1 cellular context compared by ENCODE assay signal in the genomic region with DNA sequence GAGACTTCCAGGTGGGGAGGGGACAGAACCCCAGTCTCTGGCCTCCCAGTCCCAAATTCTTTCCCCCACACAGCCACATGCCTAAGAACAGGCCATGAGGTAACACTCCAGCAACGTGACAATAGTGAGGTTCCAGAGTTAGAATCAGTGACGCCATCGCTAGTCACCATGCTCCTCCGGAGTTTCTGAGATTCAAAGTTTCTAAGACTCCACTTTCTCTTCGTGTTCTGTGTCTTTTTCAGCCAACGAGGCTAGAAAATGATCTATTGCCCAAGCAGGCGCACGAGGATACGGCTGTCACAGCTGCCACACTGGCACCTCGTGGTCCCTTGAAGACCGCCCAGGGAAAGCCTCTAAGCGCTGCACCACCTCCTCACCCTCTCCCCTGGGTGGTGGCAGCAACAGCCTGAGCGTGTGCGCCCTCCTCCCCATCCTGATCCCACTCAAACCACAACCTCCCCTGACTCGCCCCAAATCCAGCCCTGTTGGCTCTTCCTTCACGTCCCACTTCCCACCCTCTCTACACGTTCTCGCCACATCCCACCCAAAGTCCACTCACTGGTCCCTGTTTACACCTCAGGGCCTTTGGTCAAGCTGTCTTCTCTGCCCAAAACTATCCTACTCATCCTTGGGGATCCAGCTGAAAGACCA.
TF ChIP-seq lines count a peak whose summit lies in the region.

No MANE protein-coding gene starts in this region.

TF ChIP-seq in K562, 482 proteins besides CTCF, POLR2A, EP300 and RAD21 (continues in another document):
- TF ChIP-seq, protein P1, sequence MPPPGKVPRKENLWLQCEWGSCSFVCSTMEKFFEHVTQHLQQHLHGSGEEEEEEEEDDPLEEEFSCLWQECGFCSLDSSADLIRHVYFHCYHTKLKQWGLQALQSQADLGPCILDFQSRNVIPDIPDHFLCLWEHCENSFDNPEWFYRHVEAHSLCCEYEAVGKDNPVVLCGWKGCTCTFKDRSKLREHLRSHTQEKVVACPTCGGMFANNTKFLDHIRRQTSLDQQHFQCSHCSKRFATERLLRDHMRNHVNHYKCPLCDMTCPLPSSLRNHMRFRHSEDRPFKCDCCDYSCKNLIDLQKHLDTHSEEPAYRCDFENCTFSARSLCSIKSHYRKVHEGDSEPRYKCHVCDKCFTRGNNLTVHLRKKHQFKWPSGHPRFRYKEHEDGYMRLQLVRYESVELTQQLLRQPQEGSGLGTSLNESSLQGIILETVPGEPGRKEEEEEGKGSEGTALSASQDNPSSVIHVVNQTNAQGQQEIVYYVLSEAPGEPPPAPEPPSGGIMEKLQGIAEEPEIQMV (tag; conservative IDR thresholded peaks at IDR 0.05; ENCODE audit: low read depth): no peak
- TF ChIP-seq ZNF584 (CRISPR knock-in tag; IDR thresholded peaks at IDR 0.05; ENCODE audit: low read depth): 0 out of 2 replicates have a peak, but pooled peaks have one; percentile 69
- TF ChIP-seq, protein P2, sequence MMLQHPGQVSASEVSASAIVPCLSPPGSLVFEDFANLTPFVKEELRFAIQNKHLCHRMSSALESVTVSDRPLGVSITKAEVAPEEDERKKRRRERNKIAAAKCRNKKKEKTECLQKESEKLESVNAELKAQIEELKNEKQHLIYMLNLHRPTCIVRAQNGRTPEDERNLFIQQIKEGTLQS (IDR thresholded peaks at IDR 0.05): peak; percentile 72
- TF ChIP-seq, protein P2 (CRISPR knock-in tag; conservative IDR thresholded peaks at IDR 0.05): no peak
- peak; percentile 86 for TF ChIP-seq L3MBTL2 (IDR thresholded peaks at IDR 0.05)
- TF ChIP-seq, protein P3, sequence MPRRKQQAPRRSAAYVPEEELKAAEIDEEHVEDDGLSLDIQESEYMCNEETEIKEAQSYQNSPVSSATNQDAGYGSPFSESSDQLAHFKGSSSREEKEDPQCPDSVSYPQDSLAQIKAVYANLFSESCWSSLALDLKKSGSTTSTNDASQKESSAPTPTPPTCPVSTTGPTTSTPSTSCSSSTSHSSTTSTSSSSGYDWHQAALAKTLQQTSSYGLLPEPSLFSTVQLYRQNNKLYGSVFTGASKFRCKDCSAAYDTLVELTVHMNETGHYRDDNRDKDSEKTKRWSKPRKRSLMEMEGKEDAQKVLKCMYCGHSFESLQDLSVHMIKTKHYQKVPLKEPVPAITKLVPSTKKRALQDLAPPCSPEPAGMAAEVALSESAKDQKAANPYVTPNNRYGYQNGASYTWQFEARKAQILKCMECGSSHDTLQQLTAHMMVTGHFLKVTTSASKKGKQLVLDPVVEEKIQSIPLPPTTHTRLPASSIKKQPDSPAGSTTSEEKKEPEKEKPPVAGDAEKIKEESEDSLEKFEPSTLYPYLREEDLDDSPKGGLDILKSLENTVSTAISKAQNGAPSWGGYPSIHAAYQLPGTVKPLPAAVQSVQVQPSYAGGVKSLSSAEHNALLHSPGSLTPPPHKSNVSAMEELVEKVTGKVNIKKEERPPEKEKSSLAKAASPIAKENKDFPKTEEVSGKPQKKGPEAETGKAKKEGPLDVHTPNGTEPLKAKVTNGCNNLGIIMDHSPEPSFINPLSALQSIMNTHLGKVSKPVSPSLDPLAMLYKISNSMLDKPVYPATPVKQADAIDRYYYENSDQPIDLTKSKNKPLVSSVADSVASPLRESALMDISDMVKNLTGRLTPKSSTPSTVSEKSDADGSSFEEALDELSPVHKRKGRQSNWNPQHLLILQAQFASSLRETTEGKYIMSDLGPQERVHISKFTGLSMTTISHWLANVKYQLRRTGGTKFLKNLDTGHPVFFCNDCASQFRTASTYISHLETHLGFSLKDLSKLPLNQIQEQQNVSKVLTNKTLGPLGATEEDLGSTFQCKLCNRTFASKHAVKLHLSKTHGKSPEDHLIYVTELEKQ (CRISPR knock-in tag; IDR thresholded peaks at IDR 0.05): no peak
- TF ChIP-seq ZFP36 (IDR thresholded peaks at IDR 0.05; ENCODE audit: low read depth, low read length, partially characterized antibody): no peak
- TF ChIP-seq, protein P4, sequence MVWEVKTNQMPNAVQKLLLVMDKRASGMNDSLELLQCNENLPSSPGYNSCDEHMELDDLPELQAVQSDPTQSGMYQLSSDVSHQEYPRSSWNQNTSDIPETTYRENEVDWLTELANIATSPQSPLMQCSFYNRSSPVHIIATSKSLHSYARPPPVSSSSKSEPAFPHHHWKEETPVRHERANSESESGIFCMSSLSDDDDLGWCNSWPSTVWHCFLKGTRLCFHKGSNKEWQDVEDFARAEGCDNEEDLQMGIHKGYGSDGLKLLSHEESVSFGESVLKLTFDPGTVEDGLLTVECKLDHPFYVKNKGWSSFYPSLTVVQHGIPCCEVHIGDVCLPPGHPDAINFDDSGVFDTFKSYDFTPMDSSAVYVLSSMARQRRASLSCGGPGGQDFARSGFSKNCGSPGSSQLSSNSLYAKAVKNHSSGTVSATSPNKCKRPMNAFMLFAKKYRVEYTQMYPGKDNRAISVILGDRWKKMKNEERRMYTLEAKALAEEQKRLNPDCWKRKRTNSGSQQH (CRISPR knock-in tag; IDR thresholded peaks at IDR 0.05): peak; percentile 52; the same call in 1 of the 2 replicates
- TF ChIP-seq ATF7 (IDR thresholded peaks at IDR 0.05): peak; percentile 53; the same call in 1 of the 2 replicates
- TF ChIP-seq ZNF589 (CRISPR knock-in tag; IDR thresholded peaks at IDR 0.05; ENCODE audit: low read depth): peak; percentile 61; the same call in 1 of the 2 replicates
- no peak for TF ChIP-seq FOS (IDR thresholded peaks at IDR 0.05; ENCODE audit: extremely low read depth, insufficient read length)
- TF ChIP-seq ARHGAP35 (IDR thresholded peaks at IDR 0.05; ENCODE audit: partially characterized antibody): peak; percentile 47
- TF ChIP-seq ELF4 (CRISPR knock-in tag; IDR thresholded peaks at IDR 0.05): peak; percentile 75; the same call in 1 of the 2 replicates
- peak; percentile 32; the same call in 1 of the 2 replicates for TF ChIP-seq ZBTB17 (CRISPR knock-in tag; IDR thresholded peaks at IDR 0.05)
- TF ChIP-seq FOXK2 (conservative IDR thresholded peaks at IDR 0.05 in 1 of 2, IDR thresholded peaks at IDR 0.05 in 1 of 2; ENCODE audit: low read depth in 2 of 2): 0 out of 4 replicates have a peak, but pooled peaks have one; percentile 33 to 37
- 0 out of 2 replicates have a peak, but pooled peaks have one; percentile 41 for TF ChIP-seq MIER1 (IDR thresholded peaks at IDR 0.05; ENCODE audit: low read depth)
- peak; percentile 79 for TF ChIP-seq HDGF (IDR thresholded peaks at IDR 0.05)
- peak; percentile 34; the same call in 1 of the 2 replicates for TF ChIP-seq CEBPB (tag; IDR thresholded peaks at IDR 0.05)
- TF ChIP-seq SMARCA5 (IDR thresholded peaks at IDR 0.05): peak; percentile 58; the same call in 1 of the 2 replicates
- no peak for TF ChIP-seq KHSRP (IDR thresholded peaks at IDR 0.05)
- 0 out of 2 replicates have a peak, but pooled peaks have one; percentile 9 for TF ChIP-seq ZNF175 (CRISPR knock-in tag; IDR thresholded peaks at IDR 0.05; ENCODE audit: low read depth)
- TF ChIP-seq, protein P5, sequence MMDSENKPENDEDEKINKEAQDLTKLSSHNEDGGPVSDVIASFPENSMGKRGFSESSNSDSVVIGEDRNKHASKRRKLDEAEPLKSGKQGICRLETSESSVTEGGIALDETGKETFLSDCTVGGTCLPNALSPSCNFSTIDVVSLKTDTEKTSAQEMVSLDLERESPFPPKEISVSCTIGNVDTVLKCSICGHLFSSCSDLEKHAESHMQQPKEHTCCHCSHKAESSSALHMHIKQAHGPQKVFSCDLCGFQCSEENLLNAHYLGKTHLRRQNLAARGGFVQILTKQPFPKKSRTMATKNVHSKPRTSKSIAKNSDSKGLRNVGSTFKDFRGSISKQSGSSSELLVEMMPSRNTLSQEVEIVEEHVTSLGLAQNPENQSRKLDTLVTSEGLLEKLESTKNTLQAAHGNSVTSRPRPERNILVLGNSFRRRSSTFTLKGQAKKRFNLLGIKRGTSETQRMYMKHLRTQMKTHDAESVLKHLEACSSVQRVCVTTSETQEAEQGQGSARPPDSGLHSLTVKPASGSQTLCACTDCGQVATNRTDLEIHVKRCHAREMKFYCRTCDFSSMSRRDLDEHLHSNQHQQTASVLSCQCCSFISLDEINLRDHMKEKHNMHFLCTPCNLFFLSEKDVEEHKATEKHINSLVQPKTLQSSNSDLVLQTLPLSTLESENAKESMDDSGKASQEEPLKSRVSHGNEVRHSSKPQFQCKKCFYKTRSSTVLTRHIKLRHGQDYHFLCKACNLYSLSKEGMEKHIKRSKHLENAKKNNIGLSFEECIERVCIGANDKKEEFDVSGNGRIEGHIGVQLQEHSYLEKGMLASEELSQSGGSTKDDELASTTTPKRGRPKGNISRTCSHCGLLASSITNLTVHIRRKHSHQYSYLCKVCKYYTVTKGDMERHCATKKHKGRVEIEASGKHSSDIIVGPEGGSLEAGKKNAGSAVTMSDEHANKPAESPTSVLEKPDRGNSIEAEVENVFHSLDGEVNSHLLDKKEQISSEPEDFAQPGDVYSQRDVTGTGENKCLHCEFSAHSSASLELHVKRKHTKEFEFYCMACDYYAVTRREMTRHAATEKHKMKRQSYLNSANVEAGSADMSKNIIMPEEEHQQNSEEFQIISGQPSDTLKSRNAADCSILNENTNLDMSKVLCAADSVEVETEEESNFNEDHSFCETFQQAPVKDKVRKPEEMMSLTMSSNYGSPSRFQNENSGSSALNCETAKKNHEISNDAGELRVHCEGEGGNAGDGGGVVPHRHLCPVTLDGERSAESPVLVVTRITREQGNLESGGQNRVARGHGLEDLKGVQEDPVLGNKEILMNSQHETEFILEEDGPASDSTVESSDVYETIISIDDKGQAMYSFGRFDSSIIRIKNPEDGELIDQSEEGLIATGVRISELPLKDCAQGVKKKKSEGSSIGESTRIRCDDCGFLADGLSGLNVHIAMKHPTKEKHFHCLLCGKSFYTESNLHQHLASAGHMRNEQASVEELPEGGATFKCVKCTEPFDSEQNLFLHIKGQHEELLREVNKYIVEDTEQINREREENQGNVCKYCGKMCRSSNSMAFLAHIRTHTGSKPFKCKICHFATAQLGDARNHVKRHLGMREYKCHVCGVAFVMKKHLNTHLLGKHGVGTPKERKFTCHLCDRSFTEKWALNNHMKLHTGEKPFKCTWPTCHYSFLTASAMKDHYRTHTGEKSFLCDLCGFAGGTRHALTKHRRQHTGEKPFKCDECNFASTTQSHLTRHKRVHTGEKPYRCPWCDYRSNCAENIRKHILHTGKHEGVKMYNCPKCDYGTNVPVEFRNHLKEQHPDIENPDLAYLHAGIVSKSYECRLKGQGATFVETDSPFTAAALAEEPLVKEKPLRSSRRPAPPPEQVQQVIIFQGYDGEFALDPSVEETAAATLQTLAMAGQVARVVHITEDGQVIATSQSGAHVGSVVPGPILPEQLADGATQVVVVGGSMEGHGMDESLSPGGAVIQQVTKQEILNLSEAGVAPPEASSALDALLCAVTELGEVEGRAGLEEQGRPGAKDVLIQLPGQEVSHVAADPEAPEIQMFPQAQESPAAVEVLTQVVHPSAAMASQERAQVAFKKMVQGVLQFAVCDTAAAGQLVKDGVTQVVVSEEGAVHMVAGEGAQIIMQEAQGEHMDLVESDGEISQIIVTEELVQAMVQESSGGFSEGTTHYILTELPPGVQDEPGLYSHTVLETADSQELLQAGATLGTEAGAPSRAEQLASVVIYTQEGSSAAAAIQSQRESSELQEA (IDR thresholded peaks at IDR 0.05; ENCODE audit: low read depth): 0 out of 2 replicates have a peak, but pooled peaks have one; percentile 18
- TF ChIP-seq SMARCE1 (IDR thresholded peaks at IDR 0.05): peak; percentile 32; the same call in 1 of the 2 replicates
- TF ChIP-seq SMAD2 (IDR thresholded peaks at IDR 0.05; ENCODE audit: low read depth, low read length): no peak
- TF ChIP-seq, protein P6, sequence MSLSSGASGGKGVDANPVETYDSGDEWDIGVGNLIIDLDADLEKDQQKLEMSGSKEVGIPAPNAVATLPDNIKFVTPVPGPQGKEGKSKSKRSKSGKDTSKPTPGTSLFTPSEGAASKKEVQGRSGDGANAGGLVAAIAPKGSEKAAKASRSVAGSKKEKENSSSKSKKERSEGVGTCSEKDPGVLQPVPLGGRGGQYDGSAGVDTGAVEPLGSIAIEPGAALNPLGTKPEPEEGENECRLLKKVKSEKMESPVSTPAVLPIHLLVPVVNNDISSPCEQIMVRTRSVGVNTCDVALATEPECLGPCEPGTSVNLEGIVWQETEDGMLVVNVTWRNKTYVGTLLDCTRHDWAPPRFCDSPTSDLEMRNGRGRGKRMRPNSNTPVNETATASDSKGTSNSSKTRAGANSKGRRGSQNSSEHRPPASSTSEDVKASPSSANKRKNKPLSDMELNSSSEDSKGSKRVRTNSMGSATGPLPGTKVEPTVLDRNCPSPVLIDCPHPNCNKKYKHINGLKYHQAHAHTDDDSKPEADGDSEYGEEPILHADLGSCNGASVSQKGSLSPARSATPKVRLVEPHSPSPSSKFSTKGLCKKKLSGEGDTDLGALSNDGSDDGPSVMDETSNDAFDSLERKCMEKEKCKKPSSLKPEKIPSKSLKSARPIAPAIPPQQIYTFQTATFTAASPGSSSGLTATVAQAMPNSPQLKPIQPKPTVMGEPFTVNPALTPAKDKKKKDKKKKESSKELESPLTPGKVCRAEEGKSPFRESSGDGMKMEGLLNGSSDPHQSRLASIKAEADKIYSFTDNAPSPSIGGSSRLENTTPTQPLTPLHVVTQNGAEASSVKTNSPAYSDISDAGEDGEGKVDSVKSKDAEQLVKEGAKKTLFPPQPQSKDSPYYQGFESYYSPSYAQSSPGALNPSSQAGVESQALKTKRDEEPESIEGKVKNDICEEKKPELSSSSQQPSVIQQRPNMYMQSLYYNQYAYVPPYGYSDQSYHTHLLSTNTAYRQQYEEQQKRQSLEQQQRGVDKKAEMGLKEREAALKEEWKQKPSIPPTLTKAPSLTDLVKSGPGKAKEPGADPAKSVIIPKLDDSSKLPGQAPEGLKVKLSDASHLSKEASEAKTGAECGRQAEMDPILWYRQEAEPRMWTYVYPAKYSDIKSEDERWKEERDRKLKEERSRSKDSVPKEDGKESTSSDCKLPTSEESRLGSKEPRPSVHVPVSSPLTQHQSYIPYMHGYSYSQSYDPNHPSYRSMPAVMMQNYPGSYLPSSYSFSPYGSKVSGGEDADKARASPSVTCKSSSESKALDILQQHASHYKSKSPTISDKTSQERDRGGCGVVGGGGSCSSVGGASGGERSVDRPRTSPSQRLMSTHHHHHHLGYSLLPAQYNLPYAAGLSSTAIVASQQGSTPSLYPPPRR (CRISPR knock-in tag; IDR thresholded peaks at IDR 0.05; ENCODE audit: borderline replicate concordance): no peak
- TF ChIP-seq, protein P7, sequence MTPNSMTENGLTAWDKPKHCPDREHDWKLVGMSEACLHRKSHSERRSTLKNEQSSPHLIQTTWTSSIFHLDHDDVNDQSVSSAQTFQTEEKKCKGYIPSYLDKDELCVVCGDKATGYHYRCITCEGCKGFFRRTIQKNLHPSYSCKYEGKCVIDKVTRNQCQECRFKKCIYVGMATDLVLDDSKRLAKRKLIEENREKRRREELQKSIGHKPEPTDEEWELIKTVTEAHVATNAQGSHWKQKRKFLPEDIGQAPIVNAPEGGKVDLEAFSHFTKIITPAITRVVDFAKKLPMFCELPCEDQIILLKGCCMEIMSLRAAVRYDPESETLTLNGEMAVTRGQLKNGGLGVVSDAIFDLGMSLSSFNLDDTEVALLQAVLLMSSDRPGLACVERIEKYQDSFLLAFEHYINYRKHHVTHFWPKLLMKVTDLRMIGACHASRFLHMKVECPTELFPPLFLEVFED (CRISPR knock-in tag; conservative IDR thresholded peaks at IDR 0.05): peak; percentile 77; the same call in 1 of the 2 replicates
- TF ChIP-seq EP400 (IDR thresholded peaks at IDR 0.05): peak; percentile 64
- no peak for TF ChIP-seq ZNF146 (CRISPR knock-in tag; IDR thresholded peaks at IDR 0.05; ENCODE audit: unreplicated experiment)
- TF ChIP-seq LARP7 (IDR thresholded peaks at IDR 0.05): peak; percentile 41; the same call in 1 of the 2 replicates
- 0 out of 2 replicates have a peak, but pooled peaks have one; percentile 37 for TF ChIP-seq PHB2 (IDR thresholded peaks at IDR 0.05; ENCODE audit: low read depth)
- peak; percentile 85 for TF ChIP-seq OTX1 (CRISPR knock-in tag; IDR thresholded peaks at IDR 0.05)
- peak in 1 of 2 experiments; percentile 50; a peak in 1 of 4 replicates for TF ChIP-seq HDAC1 (IDR thresholded peaks at IDR 0.05)
- no peak for TF ChIP-seq ATF1 (CRISPR knock-in tag; IDR thresholded peaks at IDR 0.05)
- peak; percentile 45 for TF ChIP-seq ATF1 (tag; IDR thresholded peaks at IDR 0.05)
